Comparison of ENCODE assay signal across 10 cellular contexts in the genomic region with DNA sequence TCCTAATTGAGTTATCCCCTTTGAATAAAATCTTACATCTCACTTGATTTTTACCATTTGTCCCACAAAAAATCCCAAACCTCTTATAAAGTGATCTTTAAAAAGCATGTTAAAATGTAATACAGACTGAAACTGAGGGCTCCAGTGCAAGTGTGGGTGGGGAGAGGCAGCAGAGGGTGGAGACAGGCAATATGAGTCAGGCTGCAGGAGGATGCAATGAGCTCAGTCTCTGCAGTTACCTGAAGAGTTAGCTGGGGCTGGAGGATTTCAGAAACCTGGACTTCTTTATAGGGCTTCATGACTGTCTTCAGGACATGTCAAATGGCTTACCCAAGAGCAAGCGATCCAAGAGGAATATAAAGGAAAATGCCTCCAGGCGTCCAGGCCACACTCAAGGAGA. TPM values are rescaled to one million over a fixed set of nuclear protein-coding genes. Genes with fewer than 3 reads are reported as not detected.
DNase-seq lines count a peak whose midpoint lies in the region; ATAC-seq and TF ChIP-seq lines count a peak whose summit lies in the region.
"Had no signal": no experiment of that assay in that cellular context is flagged by ENCODE, and none has a peak within 500 bp of the region (broad histone marks: within the 10 kb centered on the region; RNA-seq: fewer than 3 reads in every experiment).

No MANE protein-coding gene starts in this region.

- H3K9me3 ChIP-seq in CD4-positive, CD25-positive, alpha-beta regulatory T cell (ENCODE audit: control insufficient read depth in 2 of 2, low read length in 2 of 2), result no peaks in the 10 kb centered on the region
- H3K9me3 ChIP-seq in KOPT-K1 (ENCODE audit: insufficient read depth, low read length, poor library complexity, severe bottlenecking) (no peaks in the 10 kb centered on the region), left ventricle myocardium inferior (replicated peaks) (no peaks in the 10 kb centered on the region)
- H3K9me3 ChIP-seq: uterus had no signal

- H3K4me3 ChIP-seq in CD4-positive, CD25-positive, alpha-beta regulatory T cell (ENCODE audit: low read depth, low read length), result peak overlapping the region; percentile 76
- no peak overlapping the region for H3K4me3 ChIP-seq in left ventricle myocardium inferior
- H3K4me3 ChIP-seq: uterus had no signal

- peak overlapping the region; percentile 81 to 99 (median 90) for H3K27ac Mint-ChIP-seq in CD4-positive, CD25-positive, alpha-beta regulatory T cell

- peak in 1 of 3 donors; percentile 87 for DNase-seq in CD4-positive, CD25-positive, alpha-beta regulatory T cell
- peak; percentile 31 for DNase-seq in activated T-helper 9 cell treated with anti-CD3 and anti-CD28 coated beads, Interleukin-2, amount 50 U/mL, for 16 hours (ENCODE audit: low read depth)
- no peak for DNase-seq in omental fat pad (ENCODE audit: low spot score)
- no peak for DNase-seq in NCI-H446 treated with DMSO at 0.1 percent for 48 hours (lab: John Stamatoyannopoulos, UW)
- DNase-seq in NCI-H345 treated with DMSO at 0.1 percent for 48 hours (lab: John Stamatoyannopoulos, UW; ENCODE audit: unreplicated experiment), result no peak
- DNase-seq in left ventricle myocardium inferior, result no peak
- DNase-seq: NCI-H526 treated with DMSO at 0.1 percent for 48 hours, uterus had no signal

- no peaks in the 10 kb centered on the region for H3K36me3 ChIP-seq in CD4-positive, CD25-positive, alpha-beta regulatory T cell (ENCODE audit: control insufficient read depth, insufficient read depth, low read length)
- H3K36me3 ChIP-seq in KOPT-K1 (ENCODE audit: insufficient read depth, low read length), result no peaks in the 10 kb centered on the region
- no peaks in the 10 kb centered on the region for H3K36me3 ChIP-seq in left ventricle myocardium inferior
- H3K36me3 ChIP-seq: uterus had no signal

- peaks cover 56% of the 10 kb centered on the region for H3K4me1 ChIP-seq in CD4-positive, CD25-positive, alpha-beta regulatory T cell (ENCODE audit: control insufficient read depth, insufficient read depth, low read length, poor library complexity, severe bottlenecking)
- no peaks in the 10 kb centered on the region for H3K4me1 ChIP-seq in left ventricle myocardium inferior
- H3K4me1 ChIP-seq: uterus had no signal

- peak; percentile 98 to 99 for ATAC-seq in CD4-positive, CD25-positive, alpha-beta regulatory T cell (ENCODE audit: low read depth in 2 of 2)
- peak; percentile 55 for ATAC-seq in omental fat pad (ENCODE audit: low FRiP score)
- no peak for ATAC-seq in GM21526 (IDR thresholded peaks at IDR 0.05; ENCODE audit: low FRiP score, unreplicated experiment)

- H3K4me1 Mint-ChIP-seq in CD4-positive, CD25-positive, alpha-beta regulatory T cell, result peaks cover 27 to 65% (median 39%) of the 10 kb centered on the region in 4 donors

- H3K27ac ChIP-seq in CD4-positive, CD25-positive, alpha-beta regulatory T cell (ENCODE audit: insufficient read depth, low read length, poor library complexity, severe bottlenecking), result peak overlapping the region; percentile 66
- H3K27ac ChIP-seq in KOPT-K1 (ENCODE audit: low read depth, low read length, poor library complexity, severe bottlenecking), result peak overlapping the region; percentile 63
- no peak overlapping the region for H3K27ac ChIP-seq in left ventricle myocardium inferior (replicated peaks)
- H3K27ac ChIP-seq: uterus had no signal

- no peaks in the 10 kb centered on the region for H3K27me3 Mint-ChIP-seq in CD4-positive, CD25-positive, alpha-beta regulatory T cell

- no peaks in the 10 kb centered on the region for H3K27me3 ChIP-seq in CD4-positive, CD25-positive, alpha-beta regulatory T cell (ENCODE audit: control insufficient read depth, insufficient read depth, low read length)
- H3K27me3 ChIP-seq in left ventricle myocardium inferior (ENCODE audit: low read depth), result no peaks in the 10 kb centered on the region
- H3K27me3 ChIP-seq: uterus had no signal

- intact Hi-C loops in left ventricle myocardium inferior (cut with micrococcal nuclease), result no loop called here

- peak overlapping the region; percentile 55 to 84 (median 62) for H3K4me3 Mint-ChIP-seq in CD4-positive, CD25-positive, alpha-beta regulatory T cell

- peaks cover 0 to 3% (median 0%) of the 10 kb centered on the region in 7 donors for H3K9me3 Mint-ChIP-seq in CD4-positive, CD25-positive, alpha-beta regulatory T cell

- peaks cover 10% of the 10 kb centered on the region for H3K36me3 Mint-ChIP-seq in CD4-positive, CD25-positive, alpha-beta regulatory T cell

- no peak for TF ChIP-seq CTCF in omental fat pad (IDR thresholded peaks at IDR 0.05)
- TF ChIP-seq CTCF in left ventricle myocardium inferior (IDR thresholded peaks at IDR 0.05; ENCODE audit: borderline replicate concordance), result no peak

RNA-seq across cellular contexts. Expression of a gene that starts 14.3 kb away (rescaled TPM):
- total RNA-seq in CD4-positive, CD25-positive, alpha-beta regulatory T cell, result 5.1 TPM
- 1 to 10 TPM in 2 of 4 donors, under 1 TPM in 2; 0.60 to 1.2 (median 0.89) TPM for polyA plus RNA-seq in CD4-positive, CD25-positive, alpha-beta regulatory T cell
- total RNA-seq in omental fat pad (1 to 10 TPM; 1.2 to 3.9 (median 1.9) TPM), left ventricle myocardium inferior (14.9 TPM)
